Comparison of ENCODE assay signal across 8 cellular contexts in the genomic region with DNA sequence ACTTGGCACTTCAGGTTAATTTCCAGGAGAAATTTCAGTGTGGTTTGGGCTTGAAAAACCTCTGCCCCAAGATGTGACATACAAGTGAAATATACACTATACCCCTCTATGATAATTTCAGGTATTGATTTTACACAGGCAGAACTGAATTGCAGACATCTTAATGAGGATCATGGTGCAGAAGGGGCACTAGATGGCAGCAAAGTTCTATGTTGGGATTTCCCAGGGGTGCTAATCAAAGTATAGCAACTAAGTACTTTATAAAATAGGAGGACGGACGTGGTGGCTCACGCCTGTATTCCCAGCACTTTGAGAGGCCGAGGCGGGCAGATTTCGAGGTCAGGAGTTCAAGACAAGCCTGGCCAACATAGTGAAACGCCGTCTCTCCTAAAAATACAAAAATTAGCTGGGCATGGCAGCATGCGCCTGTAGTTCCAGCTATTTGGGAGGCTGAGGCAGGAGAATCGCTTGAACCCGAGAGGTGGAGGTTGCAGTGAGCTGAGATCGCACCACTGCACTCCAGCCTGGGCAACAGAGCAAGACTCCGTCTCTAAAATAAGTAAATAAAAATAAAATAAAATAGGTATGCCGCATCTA.
A peak's percentile ranks its signal among the peaks of the same experiment; 100 is the strongest.
DNase-seq lines count a peak whose midpoint lies in the region; ATAC-seq and TF ChIP-seq lines count a peak whose summit lies in the region.
"Not testable (repeated sequence)": the region's sequence is repeated elsewhere in the genome, so short reads cannot be mapped to it uniquely, and the experiment has no call there.

No MANE protein-coding gene starts in this region.

- DNase-seq in NCI-H2196 treated with DMSO at 0.1 percent for 48 hours (lab: John Stamatoyannopoulos, UW; ENCODE audit: unreplicated experiment) (peak; percentile 56), brain microvascular endothelial cell (peak; percentile 66), iPS-NIHi11 (ENCODE audit: low spot score) (peak; percentile 57)
- peak; percentile 24 to 34 for DNase-seq in stimulated activated CD4-positive, alpha-beta T cell treated with anti-CD3 and anti-CD28 coated beads, Interleukin-1b, Interleukin-23, amount 100 ng/mL, for 1 hour (ENCODE audit: low read depth in 2 of 2)

- H3K27ac ChIP-seq in C4-2B, VCaP, brain microvascular endothelial cell: not testable (repeated sequence)

- in situ Hi-C loops in brain microvascular endothelial cell (cut with HindIII; ENCODE audit: low pct_ligation_motif_present, low sequenced_read_pairs) = loop anchor here (25.0 kb wide), 2 partner anchors 131 to 656 kb away; partner anchors contain the start of gene FLI1

- not testable (repeated sequence) for H3K4me3 ChIP-seq in brain microvascular endothelial cell (ENCODE audit: low read depth, low read length)

- ATAC-seq in GM19324 (IDR thresholded peaks at IDR 0.05; ENCODE audit: low FRiP score, unreplicated experiment) (peak; percentile 76), HG03159 (IDR thresholded peaks at IDR 0.05; ENCODE audit: unreplicated experiment) (peak; percentile 79)

- not testable (repeated sequence) for H3K27me3 ChIP-seq in brain microvascular endothelial cell (replicated peaks)

- TF ChIP-seq CTCF in C4-2B (conservative IDR thresholded peaks at IDR 0.05) (peak; percentile 87), VCaP (conservative IDR thresholded peaks at IDR 0.05) (peak; percentile 94), brain microvascular endothelial cell (IDR thresholded peaks at IDR 0.05; ENCODE audit: low read depth, low read length, missing control alignments) (peak; percentile 81)

- H3K36me3 ChIP-seq in brain microvascular endothelial cell (replicated peaks) = not testable (repeated sequence)
